8 cellular contexts compared by ENCODE assay signal in genomic region chr19:4108767-4109625, GRCh38. TPM values are rescaled to one million over a fixed set of nuclear protein-coding genes. Genes with fewer than 3 reads are reported as not detected.
DNase-seq lines count a peak whose midpoint lies in the region; ATAC-seq and TF ChIP-seq lines count a peak whose summit lies in the region.

No MANE protein-coding gene starts in this region.

- in situ Hi-C loops in transverse colon (cut with MboI; ENCODE audit: low pct_ligation_motif_present in 1 of 4, low pct_unique_long_range_greater_than_20kb in 1 of 4, low sequenced_read_pairs in 3 of 4) = no loop called here

- ATAC-seq in HG02870 (IDR thresholded peaks at IDR 0.05; ENCODE audit: unreplicated experiment) = peak; percentile 60

- WGBS in esophagus, 2 donors = 82 to 84% methylated on average over 35 of the region's 35 CpGs
- 57 to 82% methylated on average over 3 to 35 of the region's 35 CpGs for WGBS in transverse colon (ENCODE audit: low coverage in 1 of 2), 2 donors

- DNase-seq in GF-D8 (lab: John Stamatoyannopoulos, UW) (peak; percentile 96), UCSD-AML1 (lab: John Stamatoyannopoulos, UW; ENCODE audit: unreplicated experiment) (peak; percentile 72), transverse colon (peak; percentile 45), AG08395 (ENCODE audit: low spot score) (no peak), HUDEP-2 (lab: John Stamatoyannopoulos, UW; ENCODE audit: unreplicated experiment in 76 of 76) (no peak), MG63 (no peak)

- H3K4me1 ChIP-seq in esophagus (ENCODE audit: control insufficient read depth in 2 of 2, insufficient read depth in 2 of 2, low read length in 1 of 2) (peaks cover 0 to 3% of the 10 kb centered on the region in 2 donors), transverse colon (peaks cover 0 to 4% (median 0%) of the 10 kb centered on the region in 4 donors)

- intact Hi-C loops in transverse colon (cut with DNase I; ENCODE audit: low total_unique reads) = no loop called here

- H3K27ac ChIP-seq in esophagus (ENCODE audit: low read depth in 2 of 2, low read length in 1 of 2) (peak overlapping the region; percentile 33 to 34), transverse colon (peak overlapping the region in 1 of 4 donors; percentile 37)

- no peak for TF ChIP-seq POLR2A in transverse colon (IDR thresholded peaks at IDR 0.05)

- H3K4me3 ChIP-seq in esophagus (ENCODE audit: low read depth in 1 of 2, low read length in 2 of 2) (no peak overlapping the region), transverse colon (no peak overlapping the region), MG63 (no peak overlapping the region)

- no peak for TF ChIP-seq CTCF in transverse colon (IDR thresholded peaks at IDR 0.05)

- H3K36me3 ChIP-seq in esophagus (ENCODE audit: control insufficient read depth in 2 of 2, insufficient read depth in 2 of 2, low read length in 1 of 2) (peaks cover 11 to 57% of the 10 kb centered on the region in 2 donors), transverse colon (peaks cover 0 to 27% (median 6%) of the 10 kb centered on the region in 4 donors), MG63 (peaks cover 5% of the 10 kb centered on the region)

- H3K27me3 ChIP-seq in esophagus (ENCODE audit: control insufficient read depth in 1 of 2, insufficient read depth in 2 of 2, low read length in 2 of 2) (no peaks in the 10 kb centered on the region), transverse colon (no peaks in the 10 kb centered on the region), MG63 (no peaks in the 10 kb centered on the region)

- H3K9me3 ChIP-seq in esophagus (ENCODE audit: control insufficient read depth in 2 of 2, insufficient read depth in 1 of 2, low read depth in 1 of 2, low read length in 1 of 2) (no peaks in the 10 kb centered on the region), transverse colon (no peaks in the 10 kb centered on the region), MG63 (no peaks in the 10 kb centered on the region)

- no peak for TF ChIP-seq EP300 in transverse colon (IDR thresholded peaks at IDR 0.05; ENCODE audit: low read depth)

RNA-seq across cellular contexts. Expression of gene MAP2K2, which starts 14.9 kb away (rescaled TPM):
- 100 to 1,000 TPM; 120 to 127 TPM for polyA plus RNA-seq in esophagus
- 100 to 1,000 TPM; 136 to 199 (median 195) TPM for total RNA-seq in transverse colon
- total RNA-seq in MG63 (2014; rRNA removed; shearing (Covaris generic); ENCODE audit: low replicate concordance) = 115 and 216 TPM in 2 replicates

RNA-seq across cellular contexts. Expression of gene ZBTB7A, which starts 42.3 kb away (rescaled TPM):
- 10 to 100 TPM; 22.4 to 29.7 TPM for polyA plus RNA-seq in esophagus
- 100 to 1,000 TPM; 101 to 224 (median 141) TPM for total RNA-seq in transverse colon
- 7.8 and 8.7 TPM in 2 replicates for total RNA-seq in MG63 (2014; rRNA removed; shearing (Covaris generic); ENCODE audit: low replicate concordance)

RNA-seq across cellular contexts. Expression of gene CREB3L3, which starts 44.4 kb away (rescaled TPM):
- not detected for polyA plus RNA-seq in esophagus
- total RNA-seq in transverse colon = 10 to 100 TPM in 1 of 4 donors, 1 to 10 TPM in 2, not detected in 1; 1.1 to 16.4 (median 2.3) TPM
- total RNA-seq in MG63 (2014; rRNA removed; shearing (Covaris generic); ENCODE audit: low replicate concordance) = not detected in 2 replicates

Comparison
In these comparisons a context has a peak if more than half of its experiments do, and no peak if none do; other contexts are left out.
1. DNase-seq: peak in GF-D8 (single experiment), UCSD-AML1 (single experiment) and transverse colon (single experiment); none in AG08395 (single experiment), HUDEP-2 (0 of 76) and MG63 (single experiment).
2. RNA of gene ZBTB7A, which starts 42.3 kb away (total RNA-seq): 101 to 224 TPM in transverse colon; 7.8 to 8.7 TPM in MG63; every median in the first group is over 10 times any median in the second.